In genomic region chr7:105878746-105879605, GRCh38 we compare ENCODE assay signal across 1 cellular context.
A peak's percentile ranks its signal among the peaks of the same experiment; 100 is the strongest.
TF ChIP-seq lines count a peak whose summit lies in the region.

No MANE protein-coding gene starts in this region.

TF ChIP-seq in HepG2, 621 proteins besides CTCF, POLR2A, EP300 and RAD21:
- TF ChIP-seq ZNF543 (CRISPR knock-in tag; IDR thresholded peaks at IDR 0.05) (peak; percentile 65), ARID2 (CRISPR knock-in tag; IDR thresholded peaks at IDR 0.05; ENCODE audit: borderline replicate concordance) (no peak)
TF ChIP-seq in HepG2: peak in this region for 1.
